ENCODE assay signal across 8 cellular contexts in genomic region chr22:35150163-35151107, GRCh38.
A peak's percentile ranks its signal among the peaks of the same experiment; 100 is the strongest.
DNase-seq lines count a peak whose midpoint lies in the region; ATAC-seq and TF ChIP-seq lines count a peak whose summit lies in the region.

No MANE protein-coding gene starts in this region.

- no peaks in the 10 kb centered on the region for H3F3A ChIP-seq in DOHH2 (ENCODE audit: control insufficient read depth, insufficient read depth)

- no peak overlapping the region for H3K4me3 Mint-ChIP-seq in activated naive CD4-positive, alpha-beta T cell treated with anti-CD3 and anti-CD28 coated beads, Interleukin-2, amount 10 ng/mL, durations not matched to agents 7 days and 5 days

- ATAC-seq in HG02852 (IDR thresholded peaks at IDR 0.05; ENCODE audit: unreplicated experiment) = peak; percentile 45
- ATAC-seq in heart right ventricle = peak; percentile 28 to 81 (median 64)
- peak; percentile 46 for ATAC-seq in sciatic nerve
- ATAC-seq in GM19328 (IDR thresholded peaks at IDR 0.05; ENCODE audit: unreplicated experiment) = no peak

- H3K27ac Mint-ChIP-seq in activated naive CD4-positive, alpha-beta T cell treated with anti-CD3 and anti-CD28 coated beads, Interleukin-2, amount 10 ng/mL, durations not matched to agents 7 days and 5 days = no peak overlapping the region

- H3K27ac ChIP-seq in DOHH2 (ENCODE audit: low read depth, low read length) (no peak overlapping the region), SJCRH30 (no peak overlapping the region), heart right ventricle (no peak overlapping the region)

- H3K4me1 ChIP-seq in DOHH2 (ENCODE audit: control insufficient read depth, low read length) (peaks cover 3% of the 10 kb centered on the region; the same call in 1 of the 2 replicates), SJCRH30 (0 out of 2 replicates have a peak, but pooled peaks cover 2% of the 10 kb centered on the region), heart right ventricle (peaks cover 0 to 9% (median 0%) of the 10 kb centered on the region in 9 donors)

- CTCF ChIA-PET in activated naive CD4-positive, alpha-beta T cell treated with anti-CD3 and anti-CD28 coated beads, Interleukin-2, amount 10 ng/mL, durations not matched to agents 7 days and 5 days (lab: Charles Lee) = interaction anchor here (0.7 to 1.9 kb wide), 19 partner anchors 9 to 736 kb away, joined by 3 to 11 read pairs (median 4); no protein-coding TSS in a partner anchor

- no peaks in the 10 kb centered on the region for H3K36me3 Mint-ChIP-seq in activated naive CD4-positive, alpha-beta T cell treated with anti-CD3 and anti-CD28 coated beads, Interleukin-2, amount 10 ng/mL, durations not matched to agents 7 days and 5 days

- intact Hi-C loops in heart right ventricle (cut with DNase I) (loop anchor here in 2 of 10 donors (10.0 kb wide), 1 partner anchor 736 kb away; no protein-coding TSS in a partner anchor), sciatic nerve (cut with DNase I) (no loop called here)

- no peaks in the 10 kb centered on the region for H3K9me3 Mint-ChIP-seq in activated naive CD4-positive, alpha-beta T cell treated with anti-CD3 and anti-CD28 coated beads, Interleukin-2, amount 10 ng/mL, durations not matched to agents 7 days and 5 days

- H3K36me3 ChIP-seq in DOHH2 (ENCODE audit: control insufficient read depth, low read length) (no peaks in the 10 kb centered on the region), SJCRH30 (no peaks in the 10 kb centered on the region), heart right ventricle (no peaks in the 10 kb centered on the region)

- peaks cover 24% of the 10 kb centered on the region for H3K27me3 Mint-ChIP-seq in activated naive CD4-positive, alpha-beta T cell treated with anti-CD3 and anti-CD28 coated beads, Interleukin-2, amount 10 ng/mL, durations not matched to agents 7 days and 5 days

- WGBS in heart right ventricle, 2 donors = 50 to 51% methylated on average over 23 of the region's 23 CpGs

- no peaks in the 10 kb centered on the region for H3K4me1 Mint-ChIP-seq in activated naive CD4-positive, alpha-beta T cell treated with anti-CD3 and anti-CD28 coated beads, Interleukin-2, amount 10 ng/mL, durations not matched to agents 7 days and 5 days

- H3K27me3 ChIP-seq in DOHH2 (ENCODE audit: control insufficient read depth, low read length) (no peaks in the 10 kb centered on the region), SJCRH30 (no peaks in the 10 kb centered on the region), heart right ventricle (peaks cover 0 to 32% (median 25%) of the 10 kb centered on the region in 7 donors)

- no peaks in the 10 kb centered on the region for H3K9me2 ChIP-seq in DOHH2 (replicated peaks; ENCODE audit: control insufficient read depth, low read length)

- no peaks in the 10 kb centered on the region for H4K20me1 ChIP-seq in DOHH2 (ENCODE audit: control insufficient read depth, insufficient read depth, low read depth, low read length)

- H3K9me3 ChIP-seq in DOHH2 (ENCODE audit: control insufficient read depth, insufficient read depth, low read length) (no peaks in the 10 kb centered on the region), SJCRH30 (replicated peaks) (no peaks in the 10 kb centered on the region), heart right ventricle (no peaks in the 10 kb centered on the region)

- no peaks in the 10 kb centered on the region for H3K79me2 ChIP-seq in DOHH2 (ENCODE audit: control insufficient read depth, low read length)

- DNase-seq in SJCRH30 (peak; percentile 67 to 79), heart right ventricle (peak; percentile 50 to 58), sciatic nerve (ENCODE audit: low spot score) (peak; percentile 77), GM19240 (ENCODE audit: insufficient read length, low spot score) (no peak)
- DNase-seq in activated naive CD4-positive, alpha-beta T cell treated with anti-CD3 and anti-CD28 coated beads, Interleukin-2, amount 10 ng/mL, durations not matched to agents 7 days and 5 days = peak; percentile 69

- no peak overlapping the region for H3K4me3 ChIP-seq in DOHH2 (ENCODE audit: low read length)
- no peak overlapping the region for H3K4me3 ChIP-seq in SJCRH30
- H3K4me3 ChIP-seq in heart right ventricle = no peak overlapping the region

- H3K4me2 ChIP-seq in DOHH2 (ENCODE audit: low read length) = no peak overlapping the region

- TF ChIP-seq CTCF in DOHH2 (IDR thresholded peaks at IDR 0.05; ENCODE audit: low read depth, low read length, poor library complexity, severe bottlenecking) (peak; percentile 95), heart right ventricle (IDR thresholded peaks at IDR 0.05) (peak; percentile 52 to 84 (median 75))
